ENCODE assay signal across 8 cellular contexts in the genomic region with DNA sequence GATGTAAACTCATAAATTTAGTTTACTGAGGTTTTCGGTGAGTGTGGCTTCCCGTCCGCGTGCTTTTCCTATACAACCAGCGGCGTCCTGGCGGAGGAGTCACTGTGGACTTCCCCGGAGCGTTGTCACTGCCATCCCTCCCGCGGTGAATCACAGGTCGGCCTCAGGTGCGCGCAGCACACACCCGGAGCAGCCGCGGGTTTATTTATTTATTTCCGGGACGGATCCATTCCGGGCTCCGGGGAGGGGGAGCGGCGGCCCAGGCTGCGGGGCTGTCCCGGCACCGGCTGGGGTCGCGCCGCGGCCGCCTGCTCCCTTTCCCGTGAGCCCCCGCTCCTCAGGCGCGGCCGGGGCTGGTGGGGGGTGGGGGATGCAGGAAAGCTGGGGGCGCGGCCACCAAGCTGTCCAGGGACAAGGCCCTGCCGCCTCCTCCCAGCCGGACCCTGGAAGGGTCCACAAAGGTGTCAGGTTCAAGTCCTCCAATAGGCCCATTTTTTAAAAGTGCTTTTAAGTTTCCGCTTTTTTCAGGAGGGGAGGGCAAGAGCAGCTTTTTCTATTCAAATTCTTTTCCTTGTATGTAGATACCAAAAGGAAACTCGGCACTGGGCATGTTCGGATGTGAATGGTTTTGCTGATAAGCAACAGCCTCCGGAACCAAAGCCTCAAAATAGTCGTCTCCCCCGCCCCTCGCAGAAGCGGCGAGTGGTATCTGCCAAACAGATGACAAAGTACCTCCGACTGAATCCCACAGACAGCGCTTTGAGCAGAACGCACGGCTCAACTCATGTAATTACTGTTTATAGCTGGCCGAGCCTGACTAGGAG.
DNase-seq lines count a peak whose midpoint lies in the region; ATAC-seq and TF ChIP-seq lines count a peak whose summit lies in the region.

No MANE protein-coding gene starts in this region.

- H3K9me3 ChIP-seq in mammary epithelial cell (replicated peaks; ENCODE audit: insufficient read depth, low read length) (no peaks in the 10 kb centered on the region), iPS-20b (ENCODE audit: insufficient read depth, low read depth, low read length) (no peaks in the 10 kb centered on the region), skeletal muscle satellite cell (replicated peaks; ENCODE audit: low read length) (no peaks in the 10 kb centered on the region)

- peak overlapping the region; percentile 95 for H3K27ac Mint-ChIP-seq in WTC11

- peak overlapping the region; percentile 98 for H3K27ac ChIP-seq in mammary epithelial cell (ENCODE audit: insufficient read depth, low read depth, low read length)
- H3K27ac ChIP-seq in iPS-20b (ENCODE audit: low read length): no peak overlapping the region

- dilution Hi-C loops in mammary epithelial cell (cut with HindIII; ENCODE audit: low sequenced_read_pairs): no loop called here

- H3K27me3 Mint-ChIP-seq in WTC11 (ENCODE audit: low read depth): no peaks in the 10 kb centered on the region

- peaks cover 27% of the 10 kb centered on the region for H3K4me1 Mint-ChIP-seq in WTC11

- peak overlapping the region; percentile 75 to 93 (median 85) for H3K4me3 ChIP-seq in mammary epithelial cell (replicated peaks in 1 of 3; ENCODE audit: insufficient read depth in 1 of 3, low read depth in 2 of 3, low read length in 3 of 3)
- peak overlapping the region; percentile 92 for H3K4me3 ChIP-seq in iPS-20b (ENCODE audit: low read length)
- H3K4me3 ChIP-seq in skeletal muscle satellite cell (ENCODE audit: low read length): peak overlapping the region; percentile 69

- peak overlapping the region; percentile 93 for H3K4me3 Mint-ChIP-seq in WTC11

- H3K36me3 Mint-ChIP-seq in WTC11: no peaks in the 10 kb centered on the region

- in situ Hi-C loops in mammary epithelial cell (cut with MboI; ENCODE audit: low sequenced_read_pairs in 2 of 2): no loop called here

- peak overlapping the region; percentile 86 for H3K4me2 ChIP-seq in mammary epithelial cell (ENCODE audit: insufficient read depth, low read depth, low read length)
- H3K4me2 ChIP-seq in skeletal muscle satellite cell (ENCODE audit: low read length): peak overlapping the region; percentile 76

- H3K9me3 Mint-ChIP-seq in WTC11: no peaks in the 10 kb centered on the region

- BruUV-seq in mammary epithelial cell (replicated peaks; lab: Mats Ljungman, UMichigan): no TSS peak

- H2AFZ ChIP-seq in mammary epithelial cell (ENCODE audit: low read depth, low read length): peak overlapping the region; percentile 55

- WGBS in mammary epithelial cell (ENCODE audit: low coverage, missing lambda C conversion rate): 0% methylated on average over 26 of the region's 54 CpGs

- H4K20me1 ChIP-seq in mammary epithelial cell (ENCODE audit: insufficient read depth, low read length): no peaks in the 10 kb centered on the region

- CTCF ChIA-PET in WTC11 (lab: Charles Lee) (interaction anchor here (1.3 kb wide), 2 partner anchors 16 to 25 kb away, joined by 3 read pairs; no protein-coding TSS in a partner anchor), mammary epithelial cell (lab: Charles Lee; ENCODE audit: low non-redundant PET) (no interaction called here)

- intact Hi-C loops in mammary epithelial cell (cut with micrococcal nuclease): loop anchor here (1.0 to 5.0 kb wide), 6 partner anchors 8 to 203 kb away; no protein-coding TSS in a partner anchor

- H3K36me3 ChIP-seq in mammary epithelial cell (ENCODE audit: insufficient read depth, low read length): no peaks in the 10 kb centered on the region
- no peaks in the 10 kb centered on the region for H3K36me3 ChIP-seq in iPS-20b (ENCODE audit: insufficient read depth, low read depth, low read length)
- no peaks in the 10 kb centered on the region for H3K36me3 ChIP-seq in skeletal muscle satellite cell (ENCODE audit: insufficient read depth, low read length)

- POLR2A ChIA-PET in WTC11 (lab: Charles Lee): interaction anchor here (0.6 kb wide), 1 partner anchor 71 kb away, joined by 6 read pairs; no protein-coding TSS in a partner anchor

- ATAC-seq in HG02870 (IDR thresholded peaks at IDR 0.05; ENCODE audit: unreplicated experiment) (peak; percentile 58), WTC11 (peak; percentile 93)

- TF ChIP-seq CTCF in WTC11 (IDR thresholded peaks at IDR 0.05) (no peak), mammary epithelial cell (conservative IDR thresholded peaks at IDR 0.05 in 1 of 2, IDR thresholded peaks at IDR 0.05 in 1 of 2; ENCODE audit: extremely low read depth in 1 of 2, insufficient read depth in 1 of 2, low read depth in 1 of 2, low read length in 2 of 2) (no peak)

- H3K9ac ChIP-seq in mammary epithelial cell (ENCODE audit: insufficient read depth, low read length): peak overlapping the region; percentile 99
- H3K9ac ChIP-seq in iPS-20b (ENCODE audit: low read depth, low read length): peak overlapping the region; percentile 91
- H3K9ac ChIP-seq in skeletal muscle satellite cell (ENCODE audit: low read depth, low read length): peak overlapping the region; percentile 76

- H3K4me1 ChIP-seq in mammary epithelial cell (ENCODE audit: insufficient read depth, low read length) (peaks cover 24% of the 10 kb centered on the region), iPS-20b (ENCODE audit: insufficient read depth, low read length) (peaks cover 5% of the 10 kb centered on the region; the same call in 1 of the 2 replicates), skeletal muscle satellite cell (ENCODE audit: control insufficient read depth, insufficient read depth, low read length) (peaks cover 26% of the 10 kb centered on the region)

- DNase-seq in ELF-1 (ENCODE audit: low read depth, low spot score) (peak; percentile 92), NCI-H2107 treated with DMSO at 0.1 percent for 48 hours (lab: John Stamatoyannopoulos, UW; ENCODE audit: unreplicated experiment) (peak; percentile 85), WTC11 (ENCODE audit: low spot score) (peak; percentile 85), mammary epithelial cell (peak; percentile 97), cerebellar nuclear complex (lab: John Stamatoyannopoulos, UW) (no peak)

- H3K27me3 ChIP-seq in mammary epithelial cell (ENCODE audit: insufficient read depth, low read length) (no peaks in the 10 kb centered on the region), iPS-20b (ENCODE audit: insufficient read depth, low read length) (peaks cover 4% of the 10 kb centered on the region; the same call in 1 of the 2 replicates), skeletal muscle satellite cell (ENCODE audit: control insufficient read depth, insufficient read depth, low read length) (no peaks in the 10 kb centered on the region)

- H3K79me2 ChIP-seq in mammary epithelial cell (ENCODE audit: insufficient read depth, low read length): peaks cover 46% of the 10 kb centered on the region

TF ChIP-seq in WTC11, 78 proteins besides CTCF, POLR2A, EP300 and RAD21 (continues in another document):
- 0 out of 2 replicates have a peak, but pooled peaks have one; percentile 33 for TF ChIP-seq HMGXB4 (CRISPR knock-in tag; IDR thresholded peaks at IDR 0.05)
- TF ChIP-seq, protein P1, sequence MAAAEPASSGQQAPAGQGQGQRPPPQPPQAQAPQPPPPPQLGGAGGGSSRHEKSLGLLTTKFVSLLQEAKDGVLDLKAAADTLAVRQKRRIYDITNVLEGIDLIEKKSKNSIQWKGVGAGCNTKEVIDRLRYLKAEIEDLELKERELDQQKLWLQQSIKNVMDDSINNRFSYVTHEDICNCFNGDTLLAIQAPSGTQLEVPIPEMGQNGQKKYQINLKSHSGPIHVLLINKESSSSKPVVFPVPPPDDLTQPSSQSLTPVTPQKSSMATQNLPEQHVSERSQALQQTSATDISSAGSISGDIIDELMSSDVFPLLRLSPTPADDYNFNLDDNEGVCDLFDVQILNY (CRISPR knock-in tag; IDR thresholded peaks at IDR 0.05): 0 out of 2 replicates have a peak, but pooled peaks have one; percentile 12
- peak; percentile 74; the same call in 1 of the 2 replicates for TF ChIP-seq PRDM15 (CRISPR knock-in tag; IDR thresholded peaks at IDR 0.05)
- TF ChIP-seq SMAD4 (CRISPR knock-in tag; IDR thresholded peaks at IDR 0.05): no peak

Comparison
In these comparisons a context has a peak if more than half of its experiments do, and no peak if none do; other contexts are left out.
1. DNase-seq: peak in ELF-1 (single experiment), NCI-H2107 treated with DMSO at 0.1 percent for 48 hours (single experiment), WTC11 (single experiment) and mammary epithelial cell (single experiment); none in cerebellar nuclear complex (0 of 2).
2. Peak in every context shown above with its lines, with median percentiles within 50 percentile points of each other: H3K4me3 ChIP-seq and H3K9ac ChIP-seq.